Comparison of ENCODE assay signal across 14 cellular contexts in the genomic region with DNA sequence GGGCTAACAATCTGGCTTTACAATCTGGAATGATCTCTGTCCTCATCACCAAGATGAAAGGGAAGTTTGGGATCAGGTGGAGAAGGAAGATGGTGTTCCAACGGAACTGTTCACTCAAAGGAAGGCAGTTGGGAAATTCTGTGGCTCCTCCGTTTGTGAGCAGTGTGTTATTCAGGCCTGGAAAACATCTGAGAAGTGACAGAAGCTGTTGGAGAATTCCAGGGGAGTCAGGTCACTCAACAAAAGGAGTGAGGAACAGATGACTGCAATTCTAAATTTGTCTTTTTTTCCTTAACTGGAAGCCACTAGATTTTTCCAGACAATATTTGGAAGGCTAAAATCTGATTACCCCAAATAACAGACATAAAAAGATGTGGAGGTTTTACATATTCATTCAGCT.
DNase-seq lines count a peak whose midpoint lies in the region; ATAC-seq and TF ChIP-seq lines count a peak whose summit lies in the region.
"Had no signal": no experiment of that assay in that cellular context is flagged by ENCODE, and none has a peak within 500 bp of the region (broad histone marks: within the 10 kb centered on the region; RNA-seq: fewer than 3 reads in every experiment).

No MANE protein-coding gene starts in this region.

- H3K4me3 ChIP-seq in cardiac fibroblast (replicated peaks in 1 of 2; ENCODE audit: low read depth in 2 of 2, low read length in 2 of 2) (no peak overlapping the region), stomach (no peak overlapping the region)
- H3K4me3 ChIP-seq: GM23338 had no signal

- no peaks in the 10 kb centered on the region for H3K27me3 ChIP-seq in stomach
- H3K27me3 ChIP-seq: brain microvascular endothelial cell had no signal

- TF ChIP-seq EP300 in stomach (IDR thresholded peaks at IDR 0.05), result no peak

- intact Hi-C loops in stomach (cut with DNase I; ENCODE audit: low total_unique reads), result no loop called here

- 49 to 68% (median 56%) methylated on average over 2 of the region's 2 CpGs for WGBS in stomach, 5 donors

- no peaks in the 10 kb centered on the region for H3K36me3 ChIP-seq in stomach
- H3K36me3 ChIP-seq: brain microvascular endothelial cell had no signal

- H3K9me3 ChIP-seq in stomach, result no peaks in the 10 kb centered on the region

- no peak for TF ChIP-seq POLR2A in stomach (IDR thresholded peaks at IDR 0.05)

- no peak for TF ChIP-seq CTCF in cardiac fibroblast (IDR thresholded peaks at IDR 0.05; ENCODE audit: low read depth, low read length)
- TF ChIP-seq CTCF in stomach (IDR thresholded peaks at IDR 0.05), result no peak

- peak overlapping the region in 4 of 5 donors; percentile 6 to 80 (median 63) for H3K27ac ChIP-seq in stomach
- H3K27ac ChIP-seq: brain microvascular endothelial cell, WERI-Rb-1 had no signal

- ATAC-seq in HG03378 (IDR thresholded peaks at IDR 0.05; ENCODE audit: unreplicated experiment) (no peak), GM21825 (IDR thresholded peaks at IDR 0.05; ENCODE audit: unreplicated experiment) (no peak)
- ATAC-seq: GM23338 had no signal

- peaks cover 0 to 11% (median 0%) of the 10 kb centered on the region in 4 donors for H3K4me1 ChIP-seq in stomach

- peak; percentile 55 for DNase-seq in GM04503 (ENCODE audit: low read depth)
- DNase-seq in cardiac fibroblast (ENCODE audit: low read depth in 2 of 2), result peak; percentile 49 to 62
- peak; percentile 33 for DNase-seq in hepatic stellate cell (ENCODE audit: low spot score)
- DNase-seq in stomach, result no peak
- DNase-seq in NCI-H1417 treated with DMSO at 0.1 percent for 48 hours (lab: John Stamatoyannopoulos, UW), result no peak
- no peak for DNase-seq in midbrain (lab: John Stamatoyannopoulos, UW)
- DNase-seq: brain microvascular endothelial cell, NCI-H1436, NCI-H69, SHP77, WERI-Rb-1 had no signal

Comparison
In these comparisons a context has a peak if more than half of its experiments do, and no peak if none do; other contexts are left out.
1. DNase-seq: peak in GM04503 (single experiment), cardiac fibroblast (2 of 2) and hepatic stellate cell (single experiment); none in stomach (single experiment), NCI-H1417 treated with DMSO at 0.1 percent for 48 hours (single experiment) and midbrain (single experiment).